ENCODE assay signal across 16 cellular contexts in the genomic region with DNA sequence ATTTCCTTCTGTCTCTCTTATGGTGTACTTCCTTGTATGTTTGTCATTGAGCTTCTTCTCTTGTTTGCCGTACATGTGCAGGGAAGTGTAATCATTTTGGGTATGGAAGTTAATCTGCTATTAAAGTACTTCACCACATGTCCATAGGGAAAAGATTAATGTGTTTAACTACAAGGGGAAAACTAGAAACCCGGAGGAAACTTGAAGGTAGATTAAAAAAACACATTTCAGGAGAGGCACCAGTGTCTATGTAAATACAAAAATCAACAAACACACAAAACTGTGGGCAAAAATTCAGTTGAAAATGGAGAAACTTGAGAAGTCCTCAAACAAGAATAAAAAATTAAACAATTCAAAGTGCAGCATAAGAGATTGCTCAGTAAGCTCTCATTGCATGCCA.
"Had no signal": no experiment of that assay in that cellular context is flagged by ENCODE, and none has a peak within 500 bp of the region (broad histone marks: within the 10 kb centered on the region; RNA-seq: fewer than 3 reads in every experiment).

No MANE protein-coding gene starts in this region.

- H3K4me3 ChIP-seq: cardiac muscle cell, lung, spleen, testis had no signal

- H3K27me3 Mint-ChIP-seq: activated B cell treated with CpG ODN at 0.5 μM for 24 hours; activated CD4-positive, alpha-beta memory T cell treated with anti-CD3 and anti-CD28 coated beads for 36 hours; activated naive CD8-positive, alpha-beta T cell; effector memory CD8-positive, alpha-beta T cell; natural killer cell treated with Interleukin-12 subunit alpha and Interleukin-12 subunit beta and Interleukin-15 and Interleukin-18, amount 100 ng/mL, for 72 hours; stimulated activated memory B cell treated with anti-CD40 and anti-IgM and Interleukin-4, amounts not matched to agents 10 μg/mL and 1 μg/mL and 100 μg/mL, for 72 hours; type B pancreatic cell had no signal

- DNase-seq: activated B cell treated with CpG ODN at 0.5 μM for 24 hours; activated CD4-positive, alpha-beta memory T cell treated with anti-CD3 and anti-CD28 coated beads for 36 hours; activated CD4-positive, alpha-beta T cell treated with anti-CD3 and anti-CD28 coated beads for 4 hours; activated T-cell treated with anti-CD3 and anti-CD28 coated beads for 4 hours; effector memory CD8-positive, alpha-beta T cell; foreskin fibroblast; hypothalamus; spleen; stimulated activated CD4-positive, alpha-beta T cell treated with anti-CD3 and anti-CD28 coated beads, Interleukin-4, amount 100 ng/mL, for 4 hours; testis had no signal

- H3K9me3 ChIP-seq: spleen, testis had no signal

- ATAC-seq: effector memory CD8-positive, alpha-beta T cell; natural killer cell treated with Interleukin-12 subunit alpha and Interleukin-12 subunit beta and Interleukin-15 and Interleukin-18, amount 100 ng/mL, for 72 hours; stimulated activated memory B cell treated with anti-CD40 and anti-IgM and Interleukin-4, amounts not matched to agents 10 μg/mL and 1 μg/mL and 100 μg/mL, for 72 hours had no signal

- H3K27ac ChIP-seq: cardiac muscle cell, spleen, testis had no signal

- H3K27ac Mint-ChIP-seq: activated B cell treated with CpG ODN at 0.5 μM for 24 hours; activated CD4-positive, alpha-beta memory T cell treated with anti-CD3 and anti-CD28 coated beads for 36 hours; activated naive CD8-positive, alpha-beta T cell; effector memory CD8-positive, alpha-beta T cell; natural killer cell treated with Interleukin-12 subunit alpha and Interleukin-12 subunit beta and Interleukin-15 and Interleukin-18, amount 100 ng/mL, for 72 hours; stimulated activated memory B cell treated with anti-CD40 and anti-IgM and Interleukin-4, amounts not matched to agents 10 μg/mL and 1 μg/mL and 100 μg/mL, for 72 hours; type B pancreatic cell had no signal

- H3K36me3 Mint-ChIP-seq: natural killer cell treated with Interleukin-12 subunit alpha and Interleukin-12 subunit beta and Interleukin-15 and Interleukin-18, amount 100 ng/mL, for 72 hours; type B pancreatic cell had no signal

- H3K4me3 Mint-ChIP-seq: activated B cell treated with CpG ODN at 0.5 μM for 24 hours; activated CD4-positive, alpha-beta memory T cell treated with anti-CD3 and anti-CD28 coated beads for 36 hours; activated naive CD8-positive, alpha-beta T cell; effector memory CD8-positive, alpha-beta T cell; natural killer cell treated with Interleukin-12 subunit alpha and Interleukin-12 subunit beta and Interleukin-15 and Interleukin-18, amount 100 ng/mL, for 72 hours; stimulated activated memory B cell treated with anti-CD40 and anti-IgM and Interleukin-4, amounts not matched to agents 10 μg/mL and 1 μg/mL and 100 μg/mL, for 72 hours; type B pancreatic cell had no signal

- H3K9me3 Mint-ChIP-seq: activated B cell treated with CpG ODN at 0.5 μM for 24 hours; activated CD4-positive, alpha-beta memory T cell treated with anti-CD3 and anti-CD28 coated beads for 36 hours; effector memory CD8-positive, alpha-beta T cell; natural killer cell treated with Interleukin-12 subunit alpha and Interleukin-12 subunit beta and Interleukin-15 and Interleukin-18, amount 100 ng/mL, for 72 hours; stimulated activated memory B cell treated with anti-CD40 and anti-IgM and Interleukin-4, amounts not matched to agents 10 μg/mL and 1 μg/mL and 100 μg/mL, for 72 hours; type B pancreatic cell had no signal

- H3K4me1 ChIP-seq: spleen, testis had no signal

- H3K4me1 Mint-ChIP-seq: activated B cell treated with CpG ODN at 0.5 μM for 24 hours; stimulated activated memory B cell treated with anti-CD40 and anti-IgM and Interleukin-4, amounts not matched to agents 10 μg/mL and 1 μg/mL and 100 μg/mL, for 72 hours had no signal

- H3K27me3 ChIP-seq: cardiac muscle cell, spleen, testis had no signal
